15 cellular contexts compared by ENCODE assay signal in the genomic region with DNA sequence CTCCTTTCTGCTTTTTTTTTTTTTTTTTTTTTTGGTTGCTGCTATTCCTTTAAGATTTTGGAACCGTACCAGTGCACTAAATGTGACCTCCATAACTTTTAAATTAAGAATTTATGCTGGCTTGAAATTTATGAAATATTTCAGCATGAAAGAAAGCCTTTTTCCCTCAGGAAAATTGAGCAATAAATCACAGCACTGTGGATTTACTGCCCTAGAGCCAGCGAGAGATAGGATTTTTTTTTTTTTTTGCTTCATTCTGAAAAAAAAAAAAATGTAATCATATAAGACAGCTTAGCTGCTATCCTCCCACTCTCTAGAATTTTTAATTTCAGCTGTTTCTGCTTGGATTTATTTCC.
DNase-seq lines count a peak whose midpoint lies in the region; TF ChIP-seq lines count a peak whose summit lies in the region.
"Had no signal": no experiment of that assay in that cellular context is flagged by ENCODE, and none has a peak within 500 bp of the region (broad histone marks: within the 10 kb centered on the region; RNA-seq: fewer than 3 reads in every experiment).

No MANE protein-coding gene starts in this region.

- H3K4me3 Mint-ChIP-seq in mesothelial cell of epicardium = peak overlapping the region; percentile 27
- H3K4me3 Mint-ChIP-seq: CD4-positive, CD25-positive, alpha-beta regulatory T cell; H9 had no signal

- no peaks in the 10 kb centered on the region for H3K27me3 ChIP-seq in adipocyte (replicated peaks; ENCODE audit: control insufficient read depth, insufficient read depth, low read length)
- no peaks in the 10 kb centered on the region for H3K27me3 ChIP-seq in sigmoid colon
- H3K27me3 ChIP-seq in dorsolateral prefrontal cortex = no peaks in the 10 kb centered on the region
- H3K27me3 ChIP-seq: BLaER1 treated with 17β-estradiol and CSF1 and Interleukin-3, amounts not matched to agents 10 nM and 100 nM had no signal

- H3K36me3 Mint-ChIP-seq in mesothelial cell of epicardium = peaks cover 18% of the 10 kb centered on the region
- H3K36me3 Mint-ChIP-seq: CD4-positive, CD25-positive, alpha-beta regulatory T cell had no signal

- H3K27ac ChIP-seq in sigmoid colon (no peak overlapping the region), dorsolateral prefrontal cortex (no peak overlapping the region)
- H3K27ac ChIP-seq: BLaER1 treated with 17β-estradiol and CSF1 and Interleukin-3, amounts not matched to agents 10 nM and 100 nM had no signal

- H3K9me3 ChIP-seq in adipocyte (ENCODE audit: control insufficient read depth, low read length) = peaks cover 8% of the 10 kb centered on the region
- peaks cover 0 to 3% (median 0%) of the 10 kb centered on the region in 4 donors for H3K9me3 ChIP-seq in sigmoid colon

- 67 to 69% methylated on average over 2 of the region's 2 CpGs for WGBS in sigmoid colon, 2 donors

- H3K9me3 Mint-ChIP-seq in mesothelial cell of epicardium = peaks cover 5% of the 10 kb centered on the region

- no peak overlapping the region for H3K4me3 ChIP-seq in AG10803 (ENCODE audit: low read length)
- no peak overlapping the region for H3K4me3 ChIP-seq in adipocyte (ENCODE audit: low read length)
- no peak overlapping the region for H3K4me3 ChIP-seq in sigmoid colon
- no peak overlapping the region for H3K4me3 ChIP-seq in dorsolateral prefrontal cortex
- H3K4me3 ChIP-seq: BLaER1 treated with 17β-estradiol and CSF1 and Interleukin-3, amounts not matched to agents 10 nM and 100 nM had no signal

- H3K27ac Mint-ChIP-seq in mesothelial cell of epicardium = peak overlapping the region; percentile 91
- H3K27ac Mint-ChIP-seq: CD4-positive, CD25-positive, alpha-beta regulatory T cell; H9 had no signal

- no peaks in the 10 kb centered on the region for H3K27me3 Mint-ChIP-seq in mesothelial cell of epicardium (ENCODE audit: low read depth)

- DNase-seq in AG10803 (ENCODE audit: low read depth) (peak; percentile 41), adipocyte (ENCODE audit: low read depth) (peak; percentile 68), fibroblast of peridontal ligament (ENCODE audit: extremely low read depth) (peak; percentile 41), mesothelial cell of epicardium (ENCODE audit: low spot score in 2 of 2, unreplicated experiment in 2 of 2) (no peak), DMS79 treated with DMSO at 0.1 percent for 48 hours (lab: John Stamatoyannopoulos, UW) (no peak), sigmoid colon (no peak), ureter (ENCODE audit: low spot score) (no peak), dorsolateral prefrontal cortex (no peak)
- DNase-seq: CD4-positive, CD25-positive, alpha-beta regulatory T cell; DMS79; GDM1; GOT3; H9; IMR-90 had no signal

- intact Hi-C loops in sigmoid colon (cut with DNase I) (loop anchor here (5.0 kb wide), 1 partner anchor 157 kb away; no protein-coding TSS in a partner anchor), dorsolateral prefrontal cortex (cut with DNase I) (no loop called here)

- no peak overlapping the region for H3K9ac ChIP-seq in adipocyte (ENCODE audit: low read length)
- H3K9ac ChIP-seq: BLaER1 treated with 17β-estradiol and CSF1 and Interleukin-3, amounts not matched to agents 10 nM and 100 nM had no signal

- TF ChIP-seq CTCF in AG10803 (conservative IDR thresholded peaks at IDR 0.05; ENCODE audit: low read length) (no peak), mesothelial cell of epicardium (IDR thresholded peaks at IDR 0.05; ENCODE audit: unreplicated experiment) (no peak), sigmoid colon (IDR thresholded peaks at IDR 0.05) (no peak), dorsolateral prefrontal cortex (IDR thresholded peaks at IDR 0.05 in 54 of 56, conservative IDR thresholded peaks at IDR 0.05 in 2 of 56; ENCODE audit: low read depth in 1 of 56, partially characterized antibody in 56 of 56) (no peak)

- no peak for TF ChIP-seq EP300 in sigmoid colon (IDR thresholded peaks at IDR 0.05)

- H3K36me3 ChIP-seq in adipocyte (ENCODE audit: control insufficient read depth, insufficient read depth, low read length, severe bottlenecking) (peaks cover 4% of the 10 kb centered on the region), sigmoid colon (no peaks in the 10 kb centered on the region)

- no peak for TF ChIP-seq POLR2A in sigmoid colon (IDR thresholded peaks at IDR 0.05)

- peaks cover 74% of the 10 kb centered on the region for H3K4me1 Mint-ChIP-seq in mesothelial cell of epicardium
- H3K4me1 Mint-ChIP-seq: CD4-positive, CD25-positive, alpha-beta regulatory T cell had no signal

- H3K4me1 ChIP-seq in adipocyte (ENCODE audit: control insufficient read depth, insufficient read depth, low read length) (peaks cover 29% of the 10 kb centered on the region), sigmoid colon (no peaks in the 10 kb centered on the region)

Comparison
In these comparisons a context has a peak if more than half of its experiments do, and no peak if none do; other contexts are left out.
1. DNase-seq: peak in AG10803 (single experiment), adipocyte (single experiment) and fibroblast of peridontal ligament (single experiment); none in mesothelial cell of epicardium (0 of 2), DMS79 treated with DMSO at 0.1 percent for 48 hours (single experiment), sigmoid colon (single experiment), ureter (single experiment) and dorsolateral prefrontal cortex (0 of 10).